Comparison of ENCODE assay signal across 13 cellular contexts in genomic region chrX:103789004-103789403, GRCh38. TPM values are rescaled to one million over a fixed set of nuclear protein-coding genes. Genes with fewer than 3 reads are reported as not detected.
DNase-seq lines count a peak whose midpoint lies in the region; ATAC-seq and TF ChIP-seq lines count a peak whose summit lies in the region.
"Had no signal": no experiment of that assay in that cellular context is flagged by ENCODE, and none has a peak within 500 bp of the region (broad histone marks: within the 10 kb centered on the region; RNA-seq: fewer than 3 reads in every experiment).

No MANE protein-coding gene starts in this region.

- no peak for DNase-seq in left lung
- no peak for DNase-seq in testis
- no peak for DNase-seq in mucosa of descending colon
- DNase-seq: Caco-2, NCI-H1436 had no signal

- H3K27ac ChIP-seq in left lung (no peak overlapping the region), testis (no peak overlapping the region)

- H3K4me1 Mint-ChIP-seq in stimulated activated memory B cell treated with anti-CD40 and anti-IgM and Interleukin-4, amounts not matched to agents 10 μg/mL and 1 μg/mL and 100 μg/mL, for 72 hours, result peaks cover 12% of the 10 kb centered on the region

- H3K36me3 ChIP-seq in left lung, result no peaks in the 10 kb centered on the region
- H3K36me3 ChIP-seq in testis (ENCODE audit: low read depth, missing control alignments), result no peaks in the 10 kb centered on the region
- no peaks in the 10 kb centered on the region for H3K36me3 ChIP-seq in mucosa of descending colon (ENCODE audit: low read depth)
- H3K36me3 ChIP-seq: HAP-1 had no signal

- TF ChIP-seq CTCF in left lung (IDR thresholded peaks at IDR 0.05) (no peak), testis (IDR thresholded peaks at IDR 0.05) (no peak), mucosa of descending colon (IDR thresholded peaks at IDR 0.05) (no peak)

- no peaks in the 10 kb centered on the region for H3K4me1 ChIP-seq in left lung
- no peaks in the 10 kb centered on the region for H3K4me1 ChIP-seq in testis
- H3K4me1 ChIP-seq in mucosa of descending colon (ENCODE audit: low read depth), result no peaks in the 10 kb centered on the region
- H3K4me1 ChIP-seq: Caco-2, HAP-1 had no signal

- H3K9me3 Mint-ChIP-seq in stimulated activated memory B cell treated with anti-CD40 and anti-IgM and Interleukin-4, amounts not matched to agents 10 μg/mL and 1 μg/mL and 100 μg/mL, for 72 hours, result no peaks in the 10 kb centered on the region

- peak; percentile 94 for ATAC-seq in GM19351 (IDR thresholded peaks at IDR 0.05; ENCODE audit: unreplicated experiment)
- peak; percentile 82 for ATAC-seq in HG02759 (IDR thresholded peaks at IDR 0.05; ENCODE audit: unreplicated experiment)
- peak; percentile 65 for ATAC-seq in HG03558 (IDR thresholded peaks at IDR 0.05; ENCODE audit: extremely low read depth, unreplicated experiment)
- peak; percentile 86 for ATAC-seq in stimulated activated memory B cell treated with anti-CD40 and anti-IgM and Interleukin-4, amounts not matched to agents 10 μg/mL and 1 μg/mL and 100 μg/mL, for 72 hours
- no peak for ATAC-seq in left lung
- ATAC-seq in mucosa of descending colon, result no peak
- ATAC-seq: esophagus mucosa had no signal

- no peak overlapping the region for H3K4me3 ChIP-seq in left lung
- H3K4me3 ChIP-seq in testis, result no peak overlapping the region
- no peak overlapping the region for H3K4me3 ChIP-seq in mucosa of descending colon
- H3K4me3 ChIP-seq: HAP-1 had no signal

- no peaks in the 10 kb centered on the region for H3K36me3 Mint-ChIP-seq in stimulated activated memory B cell treated with anti-CD40 and anti-IgM and Interleukin-4, amounts not matched to agents 10 μg/mL and 1 μg/mL and 100 μg/mL, for 72 hours
- H3K36me3 Mint-ChIP-seq: activated naive CD8-positive, alpha-beta T cell had no signal

- no peaks in the 10 kb centered on the region for H3K27me3 Mint-ChIP-seq in stimulated activated memory B cell treated with anti-CD40 and anti-IgM and Interleukin-4, amounts not matched to agents 10 μg/mL and 1 μg/mL and 100 μg/mL, for 72 hours

- intact Hi-C loops in left lung (cut with DNase I), result no loop called here
- intact Hi-C loops in testis (cut with DNase I; ENCODE audit: low total_unique reads), result no loop called here
- intact Hi-C loops in mucosa of descending colon (cut with DNase I, micrococcal nuclease), result no loop called here

- TF ChIP-seq POLR2A in testis (IDR thresholded peaks at IDR 0.05), result no peak

- no peak overlapping the region for H3K4me3 Mint-ChIP-seq in stimulated activated memory B cell treated with anti-CD40 and anti-IgM and Interleukin-4, amounts not matched to agents 10 μg/mL and 1 μg/mL and 100 μg/mL, for 72 hours
- H3K4me3 Mint-ChIP-seq: activated naive CD8-positive, alpha-beta T cell had no signal

- H3K9me3 ChIP-seq in left lung (no peaks in the 10 kb centered on the region), testis (no peaks in the 10 kb centered on the region), mucosa of descending colon (no peaks in the 10 kb centered on the region)
- H3K9me3 ChIP-seq: Caco-2, HAP-1 had no signal

- H3K27ac Mint-ChIP-seq in stimulated activated memory B cell treated with anti-CD40 and anti-IgM and Interleukin-4, amounts not matched to agents 10 μg/mL and 1 μg/mL and 100 μg/mL, for 72 hours, result peak overlapping the region; percentile 7
- H3K27ac Mint-ChIP-seq: activated naive CD8-positive, alpha-beta T cell had no signal

- H3K27me3 ChIP-seq in left lung (peaks cover 0 to 7% of the 10 kb centered on the region in 2 donors), testis (no peaks in the 10 kb centered on the region)

RNA-seq across cellular contexts. Expression of gene PLP1, which starts 12.4 kb away (rescaled TPM):
- total RNA-seq in left lung, result under 1 TPM; 0.08 to 0.12 TPM
- total RNA-seq in testis, result 100 to 1,000 TPM; 111 to 119 TPM
- 79.7 TPM for polyA plus RNA-seq in testis (ENCODE audit: insufficient read depth, low read depth, low replicate concordance)
- 10 to 100 TPM in 1 of 3 donors, 1 to 10 TPM in 2; 3.7 to 65.0 (median 4.9) TPM for total RNA-seq in mucosa of descending colon
- total RNA-seq: mononuclear cell had no signal

RNA-seq across cellular contexts. Expression of gene RAB9B, which starts 43.1 kb away (rescaled TPM):
- total RNA-seq in left lung (1 to 10 TPM in 1 of 2 donors, under 1 TPM in 1; 0.93 to 1.6 TPM), testis (1 to 10 TPM; 2.6 to 3.0 TPM), mucosa of descending colon (1 to 10 TPM in 1 of 3 donors, under 1 TPM in 2; 0.69 to 8.0 (median 0.82) TPM)
- polyA plus RNA-seq in testis (ENCODE audit: insufficient read depth, low read depth, low replicate concordance), result 3.8 TPM

Comparison
In these comparisons a context has a peak if more than half of its experiments do, and no peak if none do; other contexts are left out.
1. ATAC-seq: peak in GM19351 (single experiment), HG02759 (single experiment), HG03558 (single experiment) and stimulated activated memory B cell treated with anti-CD40 and anti-IgM and Interleukin-4, amounts not matched to agents 10 μg/mL and 1 μg/mL and 100 μg/mL, for 72 hours (single experiment); none in left lung (single experiment) and mucosa of descending colon (single experiment).
2. RNA of gene PLP1, which starts 12.4 kb away (total RNA-seq): 111 to 119 TPM in testis and 3.7 to 65.0 TPM in mucosa of descending colon; 0.08 to 0.12 TPM in left lung; every median in the first group is over 4 times any median in the second.